8 cellular contexts compared by ENCODE assay signal in genomic region chr15:82809308-82810060, GRCh38. TPM values are rescaled to one million over a fixed set of nuclear protein-coding genes. Genes with fewer than 3 reads are reported as not detected.
A peak's percentile ranks its signal among the peaks of the same experiment; 100 is the strongest.
DNase-seq lines count a peak whose midpoint lies in the region; ATAC-seq and TF ChIP-seq lines count a peak whose summit lies in the region.

TSS of gene WHAMM (plus strand) at chr15:82809628. CDS start at chr15:82809727, 99 bp downstream.

- peaks cover 8% of the 10 kb centered on the region; the same call in 1 of the 3 replicates for H3K36me3 Mint-ChIP-seq in GM23338 (ENCODE audit: low read depth)
- H3K36me3 Mint-ChIP-seq in activated T-helper 17 cell treated with anti-CD3 and anti-CD28 coated beads, Interleukin-2, amount 50 U/mL, for 72 hours (ENCODE audit: low read depth), result peaks cover 37% of the 10 kb centered on the region
- peaks cover 3 to 26% (median 10%) of the 10 kb centered on the region in 3 donors for H3K36me3 Mint-ChIP-seq in naive thymus-derived CD8-positive, alpha-beta T cell

- DNase-seq in EH (ENCODE audit: low read depth), result peak; percentile 99
- DNase-seq in GM23338 (ENCODE audit: low spot score), result peak; percentile 99
- DNase-seq in LHCN-M2 (ENCODE audit: low read depth), result peak; percentile 97
- DNase-seq in RPMI7951 (ENCODE audit: low read depth), result peak; percentile 99
- DNase-seq in fibroblast of mammary gland (ENCODE audit: low read depth), result peak; percentile 98
- peak; percentile 86 to 98 (median 95) for DNase-seq in naive thymus-derived CD8-positive, alpha-beta T cell
- DNase-seq in stimulated activated naive CD4-positive, alpha-beta T cell (lab: John Stamatoyannopoulos, UW), result peak; percentile 89 to 96 (median 92)

- H4K20me1 ChIP-seq in GM23338 (replicated peaks; ENCODE audit: insufficient read depth), result peaks cover 8% of the 10 kb centered on the region; the same call in 1 of the 2 replicates

- peaks cover 5% of the 10 kb centered on the region; the same call in 1 of the 2 replicates for H3K27me3 ChIP-seq in GM23338 (ENCODE audit: insufficient read depth)

- no peaks in the 10 kb centered on the region for H3K27me3 Mint-ChIP-seq in GM23338 (ENCODE audit: insufficient read depth, low read depth, poor library complexity)
- no peaks in the 10 kb centered on the region for H3K27me3 Mint-ChIP-seq in activated T-helper 17 cell treated with anti-CD3 and anti-CD28 coated beads, Interleukin-2, amount 50 U/mL, for 72 hours
- no peaks in the 10 kb centered on the region for H3K27me3 Mint-ChIP-seq in naive thymus-derived CD8-positive, alpha-beta T cell

- H3K4me1 ChIP-seq in GM23338 (ENCODE audit: insufficient read depth), result peaks cover 18% of the 10 kb centered on the region

- TF ChIP-seq CTCF in GM23338 (conservative IDR thresholded peaks at IDR 0.05; ENCODE audit: low read depth in 2 of 2) (peak in 1 of 2 experiments; percentile 20; a peak in 1 of 4 replicates), fibroblast of mammary gland (conservative IDR thresholded peaks at IDR 0.05; ENCODE audit: control insufficient read depth, insufficient read depth, low read depth, low read length) (no peak)

- no peak within 1 kb of the TSS for H3K27ac Mint-ChIP-seq in GM23338
- peak within 1 kb of the TSS; percentile 91 for H3K27ac Mint-ChIP-seq in activated T-helper 17 cell treated with anti-CD3 and anti-CD28 coated beads, Interleukin-2, amount 50 U/mL, for 72 hours
- peak within 1 kb of the TSS; percentile 95 to 100 (median 96) for H3K27ac Mint-ChIP-seq in naive thymus-derived CD8-positive, alpha-beta T cell

- POLR2A ChIA-PET in naive thymus-derived CD8-positive, alpha-beta T cell (lab: Charles Lee), result interaction anchor here (0.5 to 4.1 kb wide), 10 partner anchors 45 to 1924 kb away, joined by 3 to 35 read pairs (median 10); partner anchors contain the start of genes BTBD1, C15orf40, RAMAC and RPS17

- H3K9me3 Mint-ChIP-seq in GM23338, result no peaks in the 10 kb centered on the region
- no peaks in the 10 kb centered on the region for H3K9me3 Mint-ChIP-seq in activated T-helper 17 cell treated with anti-CD3 and anti-CD28 coated beads, Interleukin-2, amount 50 U/mL, for 72 hours
- no peaks in the 10 kb centered on the region for H3K9me3 Mint-ChIP-seq in naive thymus-derived CD8-positive, alpha-beta T cell

- H3K79me2 ChIP-seq in GM23338 (replicated peaks; ENCODE audit: insufficient read depth), result peaks cover 7% of the 10 kb centered on the region; the same call in 1 of the 2 replicates

- peaks cover 5% of the 10 kb centered on the region; the same call in 1 of the 2 replicates for H3F3A ChIP-seq in GM23338 (replicated peaks; ENCODE audit: low read depth)

- H3K36me3 ChIP-seq in GM23338 (ENCODE audit: insufficient read depth), result no peaks in the 10 kb centered on the region

- peaks cover 22% of the 10 kb centered on the region for H3K4me1 Mint-ChIP-seq in GM23338
- peaks cover 23% of the 10 kb centered on the region for H3K4me1 Mint-ChIP-seq in activated T-helper 17 cell treated with anti-CD3 and anti-CD28 coated beads, Interleukin-2, amount 50 U/mL, for 72 hours
- peaks cover 15 to 51% (median 36%) of the 10 kb centered on the region in 4 donors for H3K4me1 Mint-ChIP-seq in naive thymus-derived CD8-positive, alpha-beta T cell

- H3K27ac ChIP-seq in GM23338 (ENCODE audit: low read depth), result no peak within 1 kb of the TSS

- H2AFZ ChIP-seq in GM23338, result peak within 1 kb of the TSS; percentile 85

- ATAC-seq in GM23338, result peak; percentile 96
- peak; percentile 96 for ATAC-seq in activated T-helper 17 cell treated with anti-CD3 and anti-CD28 coated beads, Interleukin-2, amount 50 U/mL, for 72 hours (replicated peaks)
- peak; percentile 93 to 94 for ATAC-seq in naive thymus-derived CD8-positive, alpha-beta T cell

- peak within 1 kb of the TSS; percentile 92 for H3K4me3 Mint-ChIP-seq in GM23338
- peak within 1 kb of the TSS; percentile 88 for H3K4me3 Mint-ChIP-seq in activated T-helper 17 cell treated with anti-CD3 and anti-CD28 coated beads, Interleukin-2, amount 50 U/mL, for 72 hours
- H3K4me3 Mint-ChIP-seq in naive thymus-derived CD8-positive, alpha-beta T cell, result peak within 1 kb of the TSS; percentile 83 to 99 (median 94)

- H3K4me2 ChIP-seq in GM23338, result peak within 1 kb of the TSS; percentile 90

- H3K4me3 ChIP-seq in GM23338, result peak within 1 kb of the TSS; percentile 77
- H3K4me3 ChIP-seq in fibroblast of mammary gland (ENCODE audit: control insufficient read depth, low read depth, low read length), result peak within 1 kb of the TSS; percentile 87

- 0 out of 2 replicates have a peak, but pooled peaks cover 2% of the 10 kb centered on the region for H3K9me2 ChIP-seq in GM23338 (ENCODE audit: insufficient read depth)

TF ChIP-seq in GM23338, 12 proteins besides CTCF, POLR2A, EP300 and RAD21:
- no peak for TF ChIP-seq NANOG (IDR thresholded peaks at IDR 0.05; ENCODE audit: borderline replicate concordance)
- no peak for TF ChIP-seq ETS1 (IDR thresholded peaks at IDR 0.05)
- TF ChIP-seq EZH2phosphoT487 (IDR thresholded peaks at IDR 0.05; ENCODE audit: unreplicated experiment), result no peak
- TF ChIP-seq REST (IDR thresholded peaks at IDR 0.05; ENCODE audit: unreplicated experiment), result no peak
- no peak for TF ChIP-seq ZNF114 (CRISPR knock-in tag; IDR thresholded peaks at IDR 0.05)
- TF ChIP-seq STAT1 (IDR thresholded peaks at IDR 0.05; ENCODE audit: unreplicated experiment), result no peak
- TF ChIP-seq CREB1 (CRISPR knock-in tag; IDR thresholded peaks at IDR 0.05; ENCODE audit: low read depth), result peak; percentile 58; the same call in 1 of the 2 replicates
- no peak for TF ChIP-seq JUNB (IDR thresholded peaks at IDR 0.05; ENCODE audit: unreplicated experiment)
- peak; percentile 82 for TF ChIP-seq POLR2AphosphoS5 (IDR thresholded peaks at IDR 0.05; ENCODE audit: low read depth)

RNA-seq across cellular contexts. Expression of gene WHAMM, which starts in this region (rescaled TPM):
- 2.2 and 8.3 TPM in 2 replicates for total RNA-seq in GM23338 (2014; rRNA removed; shearing (Covaris generic))
- 4.1 and 4.2 TPM in 2 replicates for polyA plus RNA-seq in GM23338 (2016; fragmentation: Nextera tagmentation; extraction: Ambion mirVana)
- 4.2 and 5.3 TPM in 2 replicates for total RNA-seq in LHCN-M2 (2014; rRNA removed)
- 3.7 TPM for polyA plus RNA-seq in LHCN-M2 (2012)
- 2.8 and 3.6 TPM in 2 replicates for total RNA-seq in RPMI7951 (2014; rRNA removed; shearing (Covaris generic))
- total RNA-seq in activated T-helper 17 cell treated with anti-CD3 and anti-CD28 coated beads, Interleukin-2, amount 50 U/mL, for 72 hours, result 1 to 10 TPM; 3.9 to 4.3 TPM
- 10 to 100 TPM; 39.8 to 40.0 TPM for total RNA-seq in naive thymus-derived CD8-positive, alpha-beta T cell
- polyA plus RNA-seq in naive thymus-derived CD8-positive, alpha-beta T cell, result 1 to 10 TPM; 3.7 to 5.8 (median 4.5) TPM
